19 cellular contexts compared by ENCODE assay signal in genomic region chr6:64589961-64590360, GRCh38.
"Had no signal": no experiment of that assay in that cellular context is flagged by ENCODE, and none has a peak within 500 bp of the region (broad histone marks: within the 10 kb centered on the region; RNA-seq: fewer than 3 reads in every experiment).

No MANE protein-coding gene starts in this region.

- H3K27ac ChIP-seq: dorsolateral prefrontal cortex, hepatocyte, parathyroid adenoma, right lobe of liver, thoracic aorta, tibial nerve, upper lobe of left lung had no signal

- DNase-seq: dorsolateral prefrontal cortex; effector CD4-positive, alpha-beta T cell; head of caudate nucleus; kidney; natural killer cell; right lobe of liver; small intestine; stimulated activated CD4-positive, alpha-beta T cell treated with anti-CD3 and anti-CD28 coated beads, Interleukin-15, amount 100 ng/mL, for 24 hours; stimulated activated CD4-positive, alpha-beta T cell treated with anti-CD3 and anti-CD28 coated beads, Interleukin-2, amount 100 ng/mL, for 48 hours; stimulated activated naive B cell treated with anti-CD40 and anti-IgM and Interleukin-4, amounts not matched to agents 10 μg/mL and 1 μg/mL and 100 μg/mL, for 72 hours; upper lobe of left lung had no signal

- H3K4me3 Mint-ChIP-seq: memory B cell; natural killer cell; stimulated activated naive B cell treated with anti-CD40 and anti-IgM and Interleukin-4, amounts not matched to agents 10 μg/mL and 1 μg/mL and 100 μg/mL, for 72 hours; stimulated activated naive CD8-positive, alpha-beta T cell treated with anti-CD3 and anti-CD28 coated beads, Interleukin-15, Interleukin-2, amounts not matched to agents 100 ng/mL and 50 ng/mL, for 24 hours had no signal

- H3K36me3 ChIP-seq: right lobe of liver, thoracic aorta, tibial nerve, upper lobe of left lung had no signal

- H3K4me2 ChIP-seq: hepatocyte had no signal

- H3K27me3 Mint-ChIP-seq: memory B cell; progenitor cell of endocrine pancreas; stimulated activated naive B cell treated with anti-CD40 and anti-IgM and Interleukin-4, amounts not matched to agents 10 μg/mL and 1 μg/mL and 100 μg/mL, for 72 hours; stimulated activated naive CD8-positive, alpha-beta T cell treated with anti-CD3 and anti-CD28 coated beads, Interleukin-15, Interleukin-2, amounts not matched to agents 100 ng/mL and 50 ng/mL, for 24 hours had no signal

- H3K9me3 Mint-ChIP-seq: stimulated activated naive B cell treated with anti-CD40 and anti-IgM and Interleukin-4, amounts not matched to agents 10 μg/mL and 1 μg/mL and 100 μg/mL, for 72 hours had no signal

- H3K27me3 ChIP-seq: dorsolateral prefrontal cortex, hepatocyte, tibial nerve, upper lobe of left lung had no signal

- H3K4me3 ChIP-seq: dorsolateral prefrontal cortex, hepatocyte, lung, right lobe of liver, thoracic aorta, tibial nerve, upper lobe of left lung had no signal

- H3K9ac ChIP-seq: parathyroid adenoma had no signal

- H3K4me1 Mint-ChIP-seq: memory B cell; natural killer cell; stimulated activated naive B cell treated with anti-CD40 and anti-IgM and Interleukin-4, amounts not matched to agents 10 μg/mL and 1 μg/mL and 100 μg/mL, for 72 hours had no signal

- H3K27ac Mint-ChIP-seq: memory B cell; natural killer cell; progenitor cell of endocrine pancreas; stimulated activated naive B cell treated with anti-CD40 and anti-IgM and Interleukin-4, amounts not matched to agents 10 μg/mL and 1 μg/mL and 100 μg/mL, for 72 hours; stimulated activated naive CD8-positive, alpha-beta T cell treated with anti-CD3 and anti-CD28 coated beads, Interleukin-15, Interleukin-2, amounts not matched to agents 100 ng/mL and 50 ng/mL, for 24 hours had no signal

- H2AFZ ChIP-seq: hepatocyte, parathyroid adenoma had no signal

- H3K9me3 ChIP-seq: right lobe of liver, thoracic aorta, tibial nerve, upper lobe of left lung had no signal

- H3K4me1 ChIP-seq: parathyroid adenoma, right lobe of liver, upper lobe of left lung had no signal

- H3K79me2 ChIP-seq: hepatocyte, parathyroid adenoma had no signal

- H3K36me3 Mint-ChIP-seq: memory B cell; natural killer cell; stimulated activated naive B cell treated with anti-CD40 and anti-IgM and Interleukin-4, amounts not matched to agents 10 μg/mL and 1 μg/mL and 100 μg/mL, for 72 hours had no signal
